ENCODE assay signal across 8 cellular contexts in the genomic region with DNA sequence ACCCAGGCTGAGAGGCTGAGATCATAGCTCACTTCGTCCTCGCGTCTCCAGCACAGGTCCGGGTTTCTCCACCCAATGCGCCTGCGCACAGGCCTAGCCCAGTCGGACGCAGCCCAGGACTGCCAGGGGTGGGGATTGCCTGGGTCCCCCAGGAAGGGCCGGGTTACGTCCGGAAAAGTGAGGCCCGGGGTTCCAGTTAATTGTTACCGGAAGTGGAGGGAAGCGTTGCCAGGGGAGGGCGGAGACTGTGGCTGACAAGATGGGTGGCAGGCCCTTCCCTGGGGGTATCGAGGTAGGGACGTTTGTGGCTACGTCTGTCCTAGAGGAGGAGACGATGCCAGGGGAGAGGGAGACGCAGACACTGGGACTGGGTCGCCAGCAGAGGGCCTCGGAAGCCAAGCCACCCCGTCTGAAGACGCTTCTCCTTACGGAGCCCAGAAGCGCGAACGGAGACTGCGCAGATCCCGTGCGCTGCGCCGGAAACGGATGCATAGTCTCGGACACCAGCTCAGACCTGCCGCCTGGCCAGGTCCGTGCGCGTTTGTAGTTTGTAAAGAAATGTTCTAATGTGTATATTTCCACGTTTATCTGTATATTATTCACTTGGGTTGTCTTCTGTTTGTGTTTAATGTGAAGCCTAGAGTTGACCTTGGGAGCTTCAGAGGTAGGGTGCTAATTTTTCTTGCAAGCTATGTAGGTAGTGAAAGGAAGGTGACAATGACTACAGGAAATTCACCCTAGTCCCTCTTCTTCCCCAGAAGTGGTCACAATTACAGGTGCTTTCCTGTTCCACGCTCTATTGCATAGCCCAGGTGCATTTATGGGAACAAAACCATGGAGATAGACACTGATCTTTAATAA. TPM values are rescaled to one million over a fixed set of nuclear protein-coding genes. Genes with fewer than 3 reads are reported as not detected.
DNase-seq lines count a peak whose midpoint lies in the region; ATAC-seq, FAIRE-seq and TF ChIP-seq lines count a peak whose summit lies in the region.

No MANE protein-coding gene starts in this region.

- no peaks in the 10 kb centered on the region for H3K9me2 ChIP-seq in hepatocyte (replicated peaks; ENCODE audit: insufficient read depth)

- peak overlapping the region; percentile 83 for H3K27ac ChIP-seq in hepatocyte

- H4K20me1 ChIP-seq in hepatocyte (ENCODE audit: insufficient read depth, poor library complexity, severe bottlenecking): peaks cover 12% of the 10 kb centered on the region

- peaks cover 3% of the 10 kb centered on the region for H3K36me3 ChIP-seq in hepatocyte (replicated peaks; ENCODE audit: insufficient read depth, low read depth)

- 1% methylated on average over 41 of the region's 41 CpGs for WGBS in hepatocyte (ENCODE audit: low lambda C conversion rate, missing lambda C conversion rate)

- peak; percentile 66 for TF ChIP-seq CTCF in hepatocyte (IDR thresholded peaks at IDR 0.05; ENCODE audit: poor library complexity)

- TF ChIP-seq POLR2A in GM12891 (IDR thresholded peaks at IDR 0.05; ENCODE audit: low read depth, low read length): peak; percentile 94

- no peaks in the 10 kb centered on the region for H3K27me3 ChIP-seq in hepatocyte

- peak; percentile 67 for ATAC-seq in HG02852 (IDR thresholded peaks at IDR 0.05; ENCODE audit: unreplicated experiment)

- H3K9me3 ChIP-seq in hepatocyte (ENCODE audit: low read depth): no peaks in the 10 kb centered on the region

- H3K79me2 ChIP-seq in hepatocyte: peaks cover 34% of the 10 kb centered on the region

- FAIRE-seq in GM12891 (lab: Jason Lieb, UNC): peak; percentile 89

- peak overlapping the region; percentile 17 for H3K4me3 ChIP-seq in hepatocyte

- H3K4me2 ChIP-seq in hepatocyte: peak overlapping the region; percentile 74

- DNase-seq in GM12891 (ENCODE audit: insufficient read length, low spot score) (peak; percentile 74), NCI-H146 (lab: John Stamatoyannopoulos, UW) (peak; percentile 92), T-helper 2 cell (peak; percentile 55 to 94 (median 82)), anterior cingulate cortex (lab: John Stamatoyannopoulos, UW) (peak; percentile 68 to 97 (median 88)), hepatocyte (ENCODE audit: low spot score) (peak; percentile 96), renal cortical epithelial cell (ENCODE audit: low read depth) (peak; percentile 85), NCI-H1694 treated with DMSO at 0.1 percent for 48 hours (lab: John Stamatoyannopoulos, UW) (no peak)

- H2AFZ ChIP-seq in hepatocyte: peak overlapping the region; percentile 41

- peaks cover 19% of the 10 kb centered on the region for H3K4me1 ChIP-seq in hepatocyte (ENCODE audit: insufficient read depth)

TF ChIP-seq in GM12891, 5 proteins besides CTCF, POLR2A, EP300 and RAD21:
- peak; percentile 12 for TF ChIP-seq PAX5 (IDR thresholded peaks at IDR 0.05; ENCODE audit: insufficient read depth, low read length, severe bottlenecking)
- TF ChIP-seq SPI1 (IDR thresholded peaks at IDR 0.05; ENCODE audit: low read depth, low read length): no peak
- peak; percentile 63 for TF ChIP-seq POU2F2 (IDR thresholded peaks at IDR 0.05; ENCODE audit: low read depth, low read length)
- peak; percentile 98 for TF ChIP-seq POLR2AphosphoS5 (IDR thresholded peaks at IDR 0.05; ENCODE audit: low read depth, low read length)
- peak; percentile 33; the same call in 1 of the 2 replicates for TF ChIP-seq TAF1 (IDR thresholded peaks at IDR 0.05; ENCODE audit: low read depth, low read length)

RNA-seq across cellular contexts. Expression of gene RSRP1, which starts 7.3 kb away (rescaled TPM):
- 125 TPM for polyA plus RNA-seq in GM12891 (2012; ENCODE audit: low read depth, missing spikeins)
- total RNA-seq in hepatocyte (90.4 and 153 TPM in 2 replicates), renal cortical epithelial cell (59.9 and 153 TPM in 2 replicates)
- 160 and 236 TPM in 2 replicates for polyA plus RNA-seq in hepatocyte

RNA-seq across cellular contexts. Expression of gene SYF2, which starts 7.6 kb away (rescaled TPM):
- polyA plus RNA-seq in GM12891 (2012; ENCODE audit: low read depth, missing spikeins): 62.6 TPM
- total RNA-seq in hepatocyte (53.6 and 66.3 TPM in 2 replicates), renal cortical epithelial cell (47.8 and 51.7 TPM in 2 replicates)
- polyA plus RNA-seq in hepatocyte: 34.2 and 49.2 TPM in 2 replicates

RNA-seq across cellular contexts. Expression of gene RHD, which starts 32.4 kb away (rescaled TPM):
- 0.06 TPM for polyA plus RNA-seq in GM12891 (2012; ENCODE audit: low read depth, missing spikeins)
- total RNA-seq in hepatocyte (not detected in 2 replicates), renal cortical epithelial cell (not detected in 2 replicates)
- 0.12 and 0.19 TPM in 2 replicates for polyA plus RNA-seq in hepatocyte
